10 cellular contexts compared by ENCODE assay signal in genomic region chr10:7529638-7530037, GRCh38.
DNase-seq lines count a peak whose midpoint lies in the region; ATAC-seq and TF ChIP-seq lines count a peak whose summit lies in the region.
"Had no signal": no experiment of that assay in that cellular context is flagged by ENCODE, and none has a peak within 500 bp of the region (broad histone marks: within the 10 kb centered on the region; RNA-seq: fewer than 3 reads in every experiment).

No MANE protein-coding gene starts in this region.

- intact Hi-C loops in psoas muscle (cut with DNase I), result loop anchor here (10.0 kb wide), 1 partner anchor 1775 kb away; no protein-coding TSS in a partner anchor

- H3K4me3 ChIP-seq in psoas muscle, result no peak overlapping the region
- H3K4me3 ChIP-seq: coronary artery had no signal

- H3K27ac ChIP-seq in foreskin keratinocyte, result no peak overlapping the region
- no peak overlapping the region for H3K27ac ChIP-seq in psoas muscle
- H3K27ac ChIP-seq: coronary artery had no signal

- DNase-seq in NCI-H2081 (lab: John Stamatoyannopoulos, UW) (peak; percentile 4 to 31), NCI-H2081 treated with DMSO at 0.1 percent for 48 hours (lab: John Stamatoyannopoulos, UW) (no peak), NOMO-1 treated with DMSO at 0.1 percent for 48 hours (lab: John Stamatoyannopoulos, UW; ENCODE audit: unreplicated experiment) (peak; percentile 19), foreskin keratinocyte (peak in 1 of 2 donors; percentile 15), retina (peak; percentile 38), psoas muscle (no peak)
- DNase-seq: AML-193 had no signal

- H3K9me3 ChIP-seq in psoas muscle, result no peaks in the 10 kb centered on the region

- H3K27me3 ChIP-seq in foreskin keratinocyte (peaks cover 16% of the 10 kb centered on the region), psoas muscle (ENCODE audit: insufficient read depth in 3 of 3, low read length in 2 of 3) (peaks cover 0 to 8% (median 0%) of the 10 kb centered on the region in 3 donors)

- H3K4me1 ChIP-seq in foreskin keratinocyte (no peaks in the 10 kb centered on the region), psoas muscle (no peaks in the 10 kb centered on the region)

- H3K36me3 ChIP-seq in psoas muscle (ENCODE audit: insufficient read depth in 1 of 2, low read depth in 1 of 2), result no peaks in the 10 kb centered on the region

- ATAC-seq in foreskin keratinocyte (peak; percentile 47), HG02981 (IDR thresholded peaks at IDR 0.05; ENCODE audit: unreplicated experiment) (no peak), GM18520 (IDR thresholded peaks at IDR 0.05; ENCODE audit: unreplicated experiment) (no peak), psoas muscle (no peak)

- 23 to 37% (median 28%) methylated on average over 7 of the region's 7 CpGs for WGBS in psoas muscle, 3 donors

- TF ChIP-seq CTCF in foreskin keratinocyte (conservative IDR thresholded peaks at IDR 0.05) (peak; percentile 55), psoas muscle (IDR thresholded peaks at IDR 0.05) (no peak)

Comparison
In these comparisons a context has a peak if more than half of its experiments do, and no peak if none do; other contexts are left out.
1. DNase-seq: peak in NCI-H2081 (2 of 2), NOMO-1 treated with DMSO at 0.1 percent for 48 hours (single experiment) and retina (single experiment); none in NCI-H2081 treated with DMSO at 0.1 percent for 48 hours (single experiment) and psoas muscle (0 of 2).